1 cellular context compared by ENCODE assay signal in the genomic region with DNA sequence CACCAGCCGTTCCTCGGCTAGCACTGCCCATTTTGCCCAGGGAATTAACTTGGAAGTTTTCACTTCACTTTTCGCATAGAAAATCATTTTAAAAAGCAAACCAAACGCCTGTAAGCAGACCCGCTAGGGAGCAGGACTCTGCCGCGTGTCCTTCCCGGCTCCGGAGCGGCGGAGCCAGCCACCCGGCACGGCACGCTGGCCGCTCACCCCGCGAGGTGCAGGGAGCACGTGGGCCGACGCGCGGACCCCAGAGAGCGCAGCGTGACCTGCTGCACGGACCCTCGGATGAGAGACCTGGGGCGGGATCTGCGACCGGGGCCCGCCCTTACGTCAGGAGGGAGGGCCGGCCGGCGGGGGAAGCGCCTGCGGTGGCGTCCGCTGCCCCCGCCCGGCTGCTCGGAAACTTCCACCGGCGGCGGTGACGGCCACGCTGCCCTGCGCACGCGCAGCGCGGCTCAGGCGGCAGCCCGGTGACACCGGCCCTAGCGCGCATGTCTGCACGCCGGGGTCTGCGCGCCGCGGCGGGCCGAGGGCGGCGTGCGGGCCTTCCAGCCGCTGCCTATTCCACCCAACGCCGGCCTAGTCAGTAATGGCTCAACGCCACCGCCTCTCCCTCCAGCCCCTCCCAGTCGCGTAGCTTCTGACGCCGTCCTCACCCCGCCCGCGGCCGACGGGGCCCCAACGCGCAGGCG.
A peak's percentile ranks its signal among the peaks of the same experiment; 100 is the strongest.
TF ChIP-seq lines count a peak whose summit lies in the region.

No MANE protein-coding gene starts in this region.

TF ChIP-seq in GM12878, 131 proteins besides CTCF, POLR2A, EP300 and RAD21 (continued from another document):
- TF ChIP-seq BHLHE40 (IDR thresholded peaks at IDR 0.05; ENCODE audit: borderline replicate concordance in 1 of 2, low read depth in 2 of 2, low read length in 1 of 2) (peak; percentile 71 to 88; a peak in 3 of 4 replicates), RUNX3 (IDR thresholded peaks at IDR 0.05; ENCODE audit: low read length) (peak; percentile 42), ZSCAN29 (IDR thresholded peaks at IDR 0.05) (no peak), SMAD5 (IDR thresholded peaks at IDR 0.05; ENCODE audit: low read depth) (no peak), IKZF2 (IDR thresholded peaks at IDR 0.05) (no peak; a peak in 1 of 4 replicates), ZNF384 (IDR thresholded peaks at IDR 0.05; ENCODE audit: borderline replicate concordance, low read depth, low read length) (no peak), ESRRA (IDR thresholded peaks at IDR 0.05; ENCODE audit: low read length) (no peak), POLR2AphosphoS2 (IDR thresholded peaks at IDR 0.05; ENCODE audit: low read depth, low read length) (peak; percentile 71; the same call in 1 of the 2 replicates), JUND (IDR thresholded peaks at IDR 0.05; ENCODE audit: low read depth, low read length) (0 out of 2 replicates have a peak, but pooled peaks have one; percentile 5), ATF7 (IDR thresholded peaks at IDR 0.05; ENCODE audit: low read depth) (no peak), TCF7 (IDR thresholded peaks at IDR 0.05; ENCODE audit: borderline replicate concordance) (no peak), KAT2A (conservative IDR thresholded peaks at IDR 0.05; ENCODE audit: control insufficient read depth, low read depth, low read length) (no peak)
- TF ChIP-seq, protein P1, sequence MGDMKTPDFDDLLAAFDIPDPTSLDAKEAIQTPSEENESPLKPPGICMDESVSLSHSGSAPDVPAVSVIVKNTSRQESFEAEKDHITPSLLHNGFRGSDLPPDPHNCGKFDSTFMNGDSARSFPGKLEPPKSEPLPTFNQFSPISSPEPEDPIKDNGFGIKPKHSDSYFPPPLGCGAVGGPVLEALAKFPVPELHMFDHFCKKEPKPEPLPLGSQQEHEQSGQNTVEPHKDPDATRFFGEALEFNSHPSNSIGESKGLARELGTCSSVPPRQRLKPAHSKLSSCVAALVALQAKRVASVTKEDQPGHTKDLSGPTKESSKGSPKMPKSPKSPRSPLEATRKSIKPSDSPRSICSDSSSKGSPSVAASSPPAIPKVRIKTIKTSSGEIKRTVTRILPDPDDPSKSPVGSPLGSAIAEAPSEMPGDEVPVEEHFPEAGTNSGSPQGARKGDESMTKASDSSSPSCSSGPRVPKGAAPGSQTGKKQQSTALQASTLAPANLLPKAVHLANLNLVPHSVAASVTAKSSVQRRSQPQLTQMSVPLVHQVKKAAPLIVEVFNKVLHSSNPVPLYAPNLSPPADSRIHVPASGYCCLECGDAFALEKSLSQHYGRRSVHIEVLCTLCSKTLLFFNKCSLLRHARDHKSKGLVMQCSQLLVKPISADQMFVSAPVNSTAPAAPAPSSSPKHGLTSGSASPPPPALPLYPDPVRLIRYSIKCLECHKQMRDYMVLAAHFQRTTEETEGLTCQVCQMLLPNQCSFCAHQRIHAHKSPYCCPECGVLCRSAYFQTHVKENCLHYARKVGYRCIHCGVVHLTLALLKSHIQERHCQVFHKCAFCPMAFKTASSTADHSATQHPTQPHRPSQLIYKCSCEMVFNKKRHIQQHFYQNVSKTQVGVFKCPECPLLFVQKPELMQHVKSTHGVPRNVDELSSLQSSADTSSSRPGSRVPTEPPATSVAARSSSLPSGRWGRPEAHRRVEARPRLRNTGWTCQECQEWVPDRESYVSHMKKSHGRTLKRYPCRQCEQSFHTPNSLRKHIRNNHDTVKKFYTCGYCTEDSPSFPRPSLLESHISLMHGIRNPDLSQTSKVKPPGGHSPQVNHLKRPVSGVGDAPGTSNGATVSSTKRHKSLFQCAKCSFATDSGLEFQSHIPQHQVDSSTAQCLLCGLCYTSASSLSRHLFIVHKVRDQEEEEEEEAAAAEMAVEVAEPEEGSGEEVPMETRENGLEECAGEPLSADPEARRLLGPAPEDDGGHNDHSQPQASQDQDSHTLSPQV (IDR thresholded peaks at IDR 0.05) = peak; percentile 71; the same call in 1 of the 2 replicates
- TF ChIP-seq, protein P2, sequence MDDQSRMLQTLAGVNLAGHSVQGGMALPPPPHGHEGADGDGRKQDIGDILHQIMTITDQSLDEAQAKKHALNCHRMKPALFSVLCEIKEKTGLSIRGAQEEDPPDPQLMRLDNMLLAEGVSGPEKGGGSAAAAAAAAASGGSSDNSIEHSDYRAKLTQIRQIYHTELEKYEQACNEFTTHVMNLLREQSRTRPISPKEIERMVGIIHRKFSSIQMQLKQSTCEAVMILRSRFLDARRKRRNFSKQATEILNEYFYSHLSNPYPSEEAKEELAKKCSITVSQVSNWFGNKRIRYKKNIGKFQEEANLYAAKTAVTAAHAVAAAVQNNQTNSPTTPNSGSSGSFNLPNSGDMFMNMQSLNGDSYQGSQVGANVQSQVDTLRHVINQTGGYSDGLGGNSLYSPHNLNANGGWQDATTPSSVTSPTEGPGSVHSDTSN (IDR thresholded peaks at IDR 0.05; ENCODE audit: insufficient replicate concordance, low read depth, low read length) = no peak
- TF ChIP-seq, protein P3, sequence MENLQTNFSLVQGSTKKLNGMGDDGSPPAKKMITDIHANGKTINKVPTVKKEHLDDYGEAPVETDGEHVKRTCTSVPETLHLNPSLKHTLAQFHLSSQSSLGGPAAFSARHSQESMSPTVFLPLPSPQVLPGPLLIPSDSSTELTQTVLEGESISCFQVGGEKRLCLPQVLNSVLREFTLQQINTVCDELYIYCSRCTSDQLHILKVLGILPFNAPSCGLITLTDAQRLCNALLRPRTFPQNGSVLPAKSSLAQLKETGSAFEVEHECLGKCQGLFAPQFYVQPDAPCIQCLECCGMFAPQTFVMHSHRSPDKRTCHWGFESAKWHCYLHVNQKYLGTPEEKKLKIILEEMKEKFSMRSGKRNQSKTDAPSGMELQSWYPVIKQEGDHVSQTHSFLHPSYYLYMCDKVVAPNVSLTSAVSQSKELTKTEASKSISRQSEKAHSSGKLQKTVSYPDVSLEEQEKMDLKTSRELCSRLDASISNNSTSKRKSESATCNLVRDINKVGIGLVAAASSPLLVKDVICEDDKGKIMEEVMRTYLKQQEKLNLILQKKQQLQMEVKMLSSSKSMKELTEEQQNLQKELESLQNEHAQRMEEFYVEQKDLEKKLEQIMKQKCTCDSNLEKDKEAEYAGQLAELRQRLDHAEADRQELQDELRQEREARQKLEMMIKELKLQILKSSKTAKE (IDR thresholded peaks at IDR 0.05; ENCODE audit: low read depth, poor library complexity, severe bottlenecking) = no peak
